In genomic region chr16:2687531-2688308, GRCh38 we compare ENCODE assay signal across 12 cellular contexts. TPM values are rescaled to one million over a fixed set of nuclear protein-coding genes. Genes with fewer than 3 reads are reported as not detected.
DNase-seq lines count a peak whose midpoint lies in the region; ATAC-seq and TF ChIP-seq lines count a peak whose summit lies in the region.
"Had no signal": no experiment of that assay in that cellular context is flagged by ENCODE, and none has a peak within 500 bp of the region (broad histone marks: within the 10 kb centered on the region; RNA-seq: fewer than 3 reads in every experiment).

No MANE protein-coding gene starts in this region.

- H3K9me3 Mint-ChIP-seq in T-helper 1 cell treated with Interleukin-12 subunit alpha and Interleukin-12 subunit beta and Interleukin-4 antibody, amounts not matched to agents 30 μg/mL and 1 μg/mL, for 36 hours: no peaks in the 10 kb centered on the region
- no peaks in the 10 kb centered on the region for H3K9me3 Mint-ChIP-seq in activated CD8-positive, alpha-beta T cell treated with anti-CD3 and anti-CD28 coated beads for 36 hours
- H3K9me3 Mint-ChIP-seq in nephron progenitor cell: no peaks in the 10 kb centered on the region
- H3K9me3 Mint-ChIP-seq in mesothelial cell of epicardium: no peaks in the 10 kb centered on the region

- H3K4me1 Mint-ChIP-seq in T-helper 1 cell treated with Interleukin-12 subunit alpha and Interleukin-12 subunit beta and Interleukin-4 antibody, amounts not matched to agents 30 μg/mL and 1 μg/mL, for 36 hours (ENCODE audit: low read depth): peaks cover 21% of the 10 kb centered on the region
- peaks cover 29% of the 10 kb centered on the region for H3K4me1 Mint-ChIP-seq in activated CD8-positive, alpha-beta T cell treated with anti-CD3 and anti-CD28 coated beads for 36 hours (ENCODE audit: low read depth)
- H3K4me1 Mint-ChIP-seq in nephron progenitor cell (peaks cover 27% of the 10 kb centered on the region), mesothelial cell of epicardium (peaks cover 3% of the 10 kb centered on the region)

- H3K27me3 Mint-ChIP-seq in T-helper 1 cell treated with Interleukin-12 subunit alpha and Interleukin-12 subunit beta and Interleukin-4 antibody, amounts not matched to agents 30 μg/mL and 1 μg/mL, for 36 hours (ENCODE audit: low read depth): no peaks in the 10 kb centered on the region
- H3K27me3 Mint-ChIP-seq in activated CD8-positive, alpha-beta T cell treated with anti-CD3 and anti-CD28 coated beads for 36 hours: no peaks in the 10 kb centered on the region
- H3K27me3 Mint-ChIP-seq in nephron progenitor cell (ENCODE audit: low read depth, poor library complexity) (no peaks in the 10 kb centered on the region), mesothelial cell of epicardium (ENCODE audit: low read depth) (no peaks in the 10 kb centered on the region)

- CTCF ChIA-PET in activated CD8-positive, alpha-beta T cell treated with anti-CD3 and anti-CD28 coated beads for 36 hours (lab: Charles Lee): no interaction called here

- no peak for TF ChIP-seq CTCF in activated CD8-positive, alpha-beta T cell treated with anti-CD3 and anti-CD28 coated beads for 36 hours (IDR thresholded peaks at IDR 0.05)
- TF ChIP-seq CTCF in nephron progenitor cell (IDR thresholded peaks at IDR 0.05) (no peak), mesothelial cell of epicardium (IDR thresholded peaks at IDR 0.05; ENCODE audit: unreplicated experiment) (no peak)

- peak overlapping the region; percentile 89 for H3K27ac Mint-ChIP-seq in T-helper 1 cell treated with Interleukin-12 subunit alpha and Interleukin-12 subunit beta and Interleukin-4 antibody, amounts not matched to agents 30 μg/mL and 1 μg/mL, for 36 hours
- H3K27ac Mint-ChIP-seq in activated CD8-positive, alpha-beta T cell treated with anti-CD3 and anti-CD28 coated beads for 36 hours: peak overlapping the region; percentile 81
- H3K27ac Mint-ChIP-seq in nephron progenitor cell (peak overlapping the region; percentile 51), mesothelial cell of epicardium (no peak overlapping the region)

- ATAC-seq in GM19351 (IDR thresholded peaks at IDR 0.05; ENCODE audit: unreplicated experiment) (peak; percentile 3), GM21529 (IDR thresholded peaks at IDR 0.05; ENCODE audit: unreplicated experiment) (no peak)
- ATAC-seq in activated CD8-positive, alpha-beta T cell treated with anti-CD3 and anti-CD28 coated beads for 36 hours: no peak
- ATAC-seq: body of pancreas had no signal

- H3K36me3 Mint-ChIP-seq in T-helper 1 cell treated with Interleukin-12 subunit alpha and Interleukin-12 subunit beta and Interleukin-4 antibody, amounts not matched to agents 30 μg/mL and 1 μg/mL, for 36 hours (ENCODE audit: low read depth): no peaks in the 10 kb centered on the region
- peaks cover 5% of the 10 kb centered on the region for H3K36me3 Mint-ChIP-seq in activated CD8-positive, alpha-beta T cell treated with anti-CD3 and anti-CD28 coated beads for 36 hours (ENCODE audit: low read depth)
- no peaks in the 10 kb centered on the region for H3K36me3 Mint-ChIP-seq in nephron progenitor cell (ENCODE audit: low read depth)
- H3K36me3 Mint-ChIP-seq in mesothelial cell of epicardium: peaks cover 4% of the 10 kb centered on the region

- no peak for DNase-seq in T-helper 1 cell
- no peak for DNase-seq in activated CD8-positive, alpha-beta T cell treated with anti-CD3 and anti-CD28 coated beads for 36 hours
- no peak for DNase-seq in nephron progenitor cell
- DNase-seq in mesothelial cell of epicardium (ENCODE audit: low spot score in 2 of 2, unreplicated experiment in 2 of 2): no peak
- DNase-seq in mucosa of gallbladder (ENCODE audit: low spot score): no peak
- DNase-seq: DMS79, mesenchymal stem cell, NCI-H187 treated with DMSO at 0.1 percent for 48 hours had no signal

- intact Hi-C loops in activated CD8-positive, alpha-beta T cell treated with anti-CD3 and anti-CD28 coated beads for 36 hours (cut with micrococcal nuclease): no loop called here

- POLR2A ChIA-PET in activated CD8-positive, alpha-beta T cell treated with anti-CD3 and anti-CD28 coated beads for 36 hours (lab: Charles Lee): interaction anchor here (0.9 kb wide), 1 partner anchor 10 kb away, joined by 3 read pairs; no protein-coding TSS in a partner anchor

- peak overlapping the region; percentile 67 for H3K4me3 Mint-ChIP-seq in T-helper 1 cell treated with Interleukin-12 subunit alpha and Interleukin-12 subunit beta and Interleukin-4 antibody, amounts not matched to agents 30 μg/mL and 1 μg/mL, for 36 hours
- H3K4me3 Mint-ChIP-seq in activated CD8-positive, alpha-beta T cell treated with anti-CD3 and anti-CD28 coated beads for 36 hours: peak overlapping the region; percentile 58
- H3K4me3 Mint-ChIP-seq in nephron progenitor cell (no peak overlapping the region), mesothelial cell of epicardium (no peak overlapping the region)

RNA-seq across cellular contexts. Expression of gene KCTD5, which starts 5.4 kb away (rescaled TPM):
- 10 to 100 TPM; 26.0 to 27.3 TPM for total RNA-seq in activated CD8-positive, alpha-beta T cell treated with anti-CD3 and anti-CD28 coated beads for 36 hours
- 21.0 to 24.1 TPM (median 23.5 TPM) in 3 replicates for total RNA-seq in mesothelial cell of epicardium
- total RNA-seq in mucosa of gallbladder: 18.6 TPM

RNA-seq across cellular contexts. Expression of gene PRSS27, which starts 32.3 kb away (rescaled TPM):
- 1 to 10 TPM; 1.2 to 1.4 TPM for total RNA-seq in activated CD8-positive, alpha-beta T cell treated with anti-CD3 and anti-CD28 coated beads for 36 hours
- total RNA-seq in mesothelial cell of epicardium (7.5 to 7.7 TPM (median 7.6 TPM) in 3 replicates), mucosa of gallbladder (0.52 TPM)

Comparison
In these comparisons a context has a peak if more than half of its experiments do, and no peak if none do; other contexts are left out.
1. H3K4me3 Mint-ChIP-seq: peak in T-helper 1 cell treated with Interleukin-12 subunit alpha and Interleukin-12 subunit beta and Interleukin-4 antibody, amounts not matched to agents 30 μg/mL and 1 μg/mL, for 36 hours (single experiment) and activated CD8-positive, alpha-beta T cell treated with anti-CD3 and anti-CD28 coated beads for 36 hours (single experiment); none in nephron progenitor cell (single experiment) and mesothelial cell of epicardium (single experiment).